1 cellular context compared by ENCODE assay signal in the genomic region with DNA sequence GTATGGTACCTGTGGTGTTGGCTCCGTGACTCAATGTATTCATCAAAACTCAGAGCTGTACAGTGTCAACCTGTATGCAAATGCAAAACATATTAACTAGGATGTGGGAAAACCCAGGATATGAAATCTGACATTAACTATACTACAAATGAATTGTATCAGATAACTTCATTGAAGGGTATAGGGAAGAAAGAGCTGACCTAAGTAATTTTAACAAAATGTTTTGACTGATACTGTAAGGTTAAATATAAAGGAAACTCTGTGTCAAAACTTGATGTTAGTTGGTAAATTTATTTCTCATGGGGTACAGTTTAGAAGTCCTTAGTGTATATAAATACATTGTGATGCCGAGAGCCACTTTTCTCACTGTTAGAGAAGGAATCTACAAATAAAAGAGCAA.
TF ChIP-seq lines count a peak whose summit lies in the region.

No MANE protein-coding gene starts in this region.

TF ChIP-seq in neural cell, 6 proteins besides CTCF, POLR2A, EP300 and RAD21 (continued from another document):
- TF ChIP-seq, protein P1, sequence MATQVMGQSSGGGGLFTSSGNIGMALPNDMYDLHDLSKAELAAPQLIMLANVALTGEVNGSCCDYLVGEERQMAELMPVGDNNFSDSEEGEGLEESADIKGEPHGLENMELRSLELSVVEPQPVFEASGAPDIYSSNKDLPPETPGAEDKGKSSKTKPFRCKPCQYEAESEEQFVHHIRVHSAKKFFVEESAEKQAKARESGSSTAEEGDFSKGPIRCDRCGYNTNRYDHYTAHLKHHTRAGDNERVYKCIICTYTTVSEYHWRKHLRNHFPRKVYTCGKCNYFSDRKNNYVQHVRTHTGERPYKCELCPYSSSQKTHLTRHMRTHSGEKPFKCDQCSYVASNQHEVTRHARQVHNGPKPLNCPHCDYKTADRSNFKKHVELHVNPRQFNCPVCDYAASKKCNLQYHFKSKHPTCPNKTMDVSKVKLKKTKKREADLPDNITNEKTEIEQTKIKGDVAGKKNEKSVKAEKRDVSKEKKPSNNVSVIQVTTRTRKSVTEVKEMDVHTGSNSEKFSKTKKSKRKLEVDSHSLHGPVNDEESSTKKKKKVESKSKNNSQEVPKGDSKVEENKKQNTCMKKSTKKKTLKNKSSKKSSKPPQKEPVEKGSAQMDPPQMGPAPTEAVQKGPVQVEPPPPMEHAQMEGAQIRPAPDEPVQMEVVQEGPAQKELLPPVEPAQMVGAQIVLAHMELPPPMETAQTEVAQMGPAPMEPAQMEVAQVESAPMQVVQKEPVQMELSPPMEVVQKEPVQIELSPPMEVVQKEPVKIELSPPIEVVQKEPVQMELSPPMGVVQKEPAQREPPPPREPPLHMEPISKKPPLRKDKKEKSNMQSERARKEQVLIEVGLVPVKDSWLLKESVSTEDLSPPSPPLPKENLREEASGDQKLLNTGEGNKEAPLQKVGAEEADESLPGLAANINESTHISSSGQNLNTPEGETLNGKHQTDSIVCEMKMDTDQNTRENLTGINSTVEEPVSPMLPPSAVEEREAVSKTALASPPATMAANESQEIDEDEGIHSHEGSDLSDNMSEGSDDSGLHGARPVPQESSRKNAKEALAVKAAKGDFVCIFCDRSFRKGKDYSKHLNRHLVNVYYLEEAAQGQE (IDR thresholded peaks at IDR 0.05; ENCODE audit: borderline replicate concordance): no peak
- TF ChIP-seq MXI1 (conservative IDR thresholded peaks at IDR 0.05; ENCODE audit: poor library complexity, severe bottlenecking): no peak
- TF ChIP-seq TAF1 (IDR thresholded peaks at IDR 0.05; ENCODE audit: low read depth): no peak
- TF ChIP-seq POLR2AphosphoS5 (IDR thresholded peaks at IDR 0.05): no peak
